8 cellular contexts compared by ENCODE assay signal in the genomic region with DNA sequence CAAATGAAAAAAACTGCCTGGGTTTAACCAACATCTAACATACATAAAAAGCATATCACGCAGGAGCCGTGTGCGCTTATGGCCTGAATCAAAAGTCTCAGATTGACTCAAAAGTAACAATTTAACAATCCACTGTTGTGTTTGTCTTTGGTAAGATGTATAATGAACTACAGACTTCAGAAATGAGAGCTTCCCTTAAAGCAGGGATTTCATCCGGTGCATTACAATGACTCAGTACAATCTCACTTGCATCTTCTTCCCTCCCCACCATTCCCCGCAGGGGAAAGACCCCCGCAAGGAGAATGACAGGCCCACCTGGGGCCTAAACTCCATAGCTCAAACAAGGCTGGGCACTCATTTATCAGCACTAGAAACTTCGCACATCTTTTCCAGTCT. TPM values are rescaled to one million over a fixed set of nuclear protein-coding genes. Genes with fewer than 3 reads are reported as not detected.
DNase-seq lines count a peak whose midpoint lies in the region; ATAC-seq and TF ChIP-seq lines count a peak whose summit lies in the region.

No MANE protein-coding gene starts in this region.

- H3K4me2 ChIP-seq in KMS-11 = peak overlapping the region; percentile 91

- H3K27me3 ChIP-seq in KMS-11 (ENCODE audit: insufficient read depth, low read depth) = no peaks in the 10 kb centered on the region; the same call in 1 of the 2 replicates

- H3K36me3 ChIP-seq in KMS-11 (ENCODE audit: insufficient read depth) = peaks cover 9% of the 10 kb centered on the region; the same call in 1 of the 2 replicates

- peak; percentile 61 for DNase-seq in GM12865 (ENCODE audit: low read depth)
- DNase-seq in amniotic epithelial cell (ENCODE audit: low read depth) = peak; percentile 39
- DNase-seq in kidney glomerular epithelial cell (lab: John Stamatoyannopoulos, UW) = peak; percentile 51
- peak; percentile 38 for DNase-seq in stimulated activated naive CD8-positive, alpha-beta T cell treated with anti-CD3 and anti-CD28 coated beads, Interleukin-15, Interleukin-2, amounts not matched to agents 100 U/mL and 50 U/mL, for 24 hours
- no peak for DNase-seq in G401 (ENCODE audit: low spot score)
- DNase-seq in posterior vena cava (ENCODE audit: low spot score) = no peak

- in situ Hi-C loops in G401 (cut with HindIII; ENCODE audit: low sequenced_read_pairs) = no loop called here

- H3K27ac ChIP-seq in KMS-11 = peak overlapping the region; percentile 80

- peaks cover 47% of the 10 kb centered on the region for H3K4me1 ChIP-seq in KMS-11 (ENCODE audit: low read depth, poor library complexity, severe bottlenecking)

- TF ChIP-seq CTCF in GM12865 (IDR thresholded peaks at IDR 0.05; ENCODE audit: insufficient read depth, low read depth, low read length, missing control alignments) = no peak
- no peak for TF ChIP-seq CTCF in KMS-11 (conservative IDR thresholded peaks at IDR 0.05; ENCODE audit: low read depth, low read length)

- H2AFZ ChIP-seq in KMS-11 (ENCODE audit: low read depth) = no peak overlapping the region

- H4K20me1 ChIP-seq in KMS-11 (ENCODE audit: insufficient read depth) = peaks cover 10% of the 10 kb centered on the region; the same call in 1 of the 2 replicates

- peak overlapping the region; percentile 71; the same call in 1 of the 2 replicates for H3K9ac ChIP-seq in KMS-11

- ATAC-seq in GM21576 (IDR thresholded peaks at IDR 0.05; ENCODE audit: unreplicated experiment) = peak; percentile 24
- ATAC-seq in stimulated activated naive CD8-positive, alpha-beta T cell treated with anti-CD3 and anti-CD28 coated beads, Interleukin-15, Interleukin-2, amounts not matched to agents 100 U/mL and 50 U/mL, for 24 hours = peak; percentile 45

- H3K4me3 ChIP-seq in GM12865 (ENCODE audit: low read depth, low read length) = peak overlapping the region; percentile 79
- no peak overlapping the region for H3K4me3 ChIP-seq in KMS-11 (IDR thresholded peaks at IDR 0.05; ENCODE audit: insufficient read depth, low read depth, low read length)

- intact Hi-C loops in posterior vena cava (cut with DNase I) = no loop called here

- peaks cover 56% of the 10 kb centered on the region for H3K79me2 ChIP-seq in KMS-11 (ENCODE audit: insufficient read depth, low read depth)

RNA-seq across cellular contexts. Expression of gene ZFR, which starts 1.4 kb away (rescaled TPM):
- 62.1 and 93.9 TPM in 2 replicates for total RNA-seq in G401 (2014; rRNA removed; shearing (Covaris generic))
- total RNA-seq in posterior vena cava = 10 to 100 TPM; 65.2 to 80.4 TPM

Comparison
In these comparisons a context has a peak if more than half of its experiments do, and no peak if none do; other contexts are left out.
1. DNase-seq: peak in GM12865 (single experiment), amniotic epithelial cell (single experiment), kidney glomerular epithelial cell (single experiment) and stimulated activated naive CD8-positive, alpha-beta T cell treated with anti-CD3 and anti-CD28 coated beads, Interleukin-15, Interleukin-2, amounts not matched to agents 100 U/mL and 50 U/mL, for 24 hours (single experiment); none in G401 (single experiment) and posterior vena cava (single experiment).